12 cellular contexts compared by ENCODE assay signal in the genomic region with DNA sequence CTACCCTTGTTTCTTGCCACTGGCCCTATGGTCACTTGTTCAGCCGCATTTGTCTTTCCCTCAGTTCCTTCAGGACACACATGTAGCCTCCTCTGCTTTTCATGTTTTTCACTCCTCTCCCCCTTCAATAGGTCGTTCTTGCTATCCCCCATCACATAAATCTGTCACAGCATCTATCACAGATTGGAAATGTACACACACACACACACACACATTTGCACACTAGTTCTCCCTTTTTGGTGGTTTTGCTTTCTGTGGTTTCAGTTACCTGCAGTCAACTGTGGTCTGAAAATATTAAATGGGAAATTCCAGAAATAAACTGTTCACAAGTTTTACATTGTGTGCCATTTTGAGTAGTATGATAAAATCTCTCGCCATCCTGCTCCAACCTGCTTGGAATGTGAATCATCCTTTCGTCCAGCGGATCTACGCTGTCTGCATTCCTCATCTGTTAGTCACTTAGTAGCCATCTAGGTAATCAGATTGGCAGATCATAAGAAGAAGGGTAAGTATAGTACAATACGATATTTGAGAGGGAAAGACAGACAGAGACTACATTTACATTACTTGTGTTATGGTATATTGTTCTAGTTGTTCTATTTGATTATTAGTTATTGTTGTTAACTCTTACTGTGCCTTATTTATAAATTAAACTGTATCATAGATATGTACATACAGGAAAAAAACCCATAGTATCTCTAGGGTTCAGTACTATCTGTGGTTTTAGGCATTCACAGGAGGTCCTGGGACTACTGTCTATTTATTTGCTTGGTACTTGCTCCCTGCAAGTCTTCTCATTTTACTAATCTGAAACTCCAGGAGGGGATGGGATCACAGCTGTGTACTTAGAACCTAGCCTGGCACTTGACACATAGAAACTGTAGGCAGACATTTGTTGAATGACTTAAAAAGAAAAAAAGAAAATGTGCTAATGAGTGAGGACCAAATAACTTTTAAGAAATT.
A peak's percentile ranks its signal among the peaks of the same experiment; 100 is the strongest.
DNase-seq lines count a peak whose midpoint lies in the region; ATAC-seq and TF ChIP-seq lines count a peak whose summit lies in the region.
"Had no signal": no experiment of that assay in that cellular context is flagged by ENCODE, and none has a peak within 500 bp of the region (broad histone marks: within the 10 kb centered on the region; RNA-seq: fewer than 3 reads in every experiment).

No MANE protein-coding gene starts in this region.

- no peak for TF ChIP-seq POLR2A in body of pancreas (IDR thresholded peaks at IDR 0.05)

- H3K4me3 ChIP-seq in KMS-11 (IDR thresholded peaks at IDR 0.05; ENCODE audit: insufficient read depth, low read depth, low read length) (peak overlapping the region; percentile 45), mammary epithelial cell (replicated peaks in 1 of 3; ENCODE audit: insufficient read depth in 1 of 3, low read depth in 2 of 3, low read length in 3 of 3) (peak overlapping the region; percentile 15 to 41 (median 38)), body of pancreas (no peak overlapping the region)
- H3K4me3 ChIP-seq: upper lobe of left lung had no signal

- H2AFZ ChIP-seq in KMS-11 (ENCODE audit: low read depth) = no peak overlapping the region
- H2AFZ ChIP-seq in mammary epithelial cell (ENCODE audit: low read depth, low read length) = peak overlapping the region; percentile 54

- no peaks in the 10 kb centered on the region for H3K9me3 ChIP-seq in mammary epithelial cell (replicated peaks; ENCODE audit: insufficient read depth, low read length)
- no peaks in the 10 kb centered on the region for H3K9me3 ChIP-seq in body of pancreas
- H3K9me3 ChIP-seq: upper lobe of left lung had no signal

- DNase-seq in EH (ENCODE audit: low read depth) (peak; percentile 87), mammary epithelial cell (peak; percentile 99), non-pigmented ciliary epithelial cell (ENCODE audit: low read depth) (peak; percentile 76), body of pancreas (no peak), mesenteric fat pad (ENCODE audit: low spot score) (no peak)
- DNase-seq: activated naive CD8-positive, alpha-beta T cell treated with anti-CD3 and anti-CD28 coated beads, Interleukin-2, amount 50 U/mL, for 24 hours; DND-41; naive thymus-derived CD8-positive, alpha-beta T cell; upper lobe of left lung had no signal

- under 1% methylated on average over 7 of the region's 7 CpGs for WGBS in mammary epithelial cell (ENCODE audit: low coverage, missing lambda C conversion rate)
- 55 to 74% methylated on average over 7 of the region's 7 CpGs for WGBS in body of pancreas, 2 donors

- H4K20me1 ChIP-seq in KMS-11 (ENCODE audit: insufficient read depth) = no peaks in the 10 kb centered on the region
- H4K20me1 ChIP-seq in mammary epithelial cell (ENCODE audit: insufficient read depth, low read length) = no peaks in the 10 kb centered on the region

- CTCF ChIA-PET in mammary epithelial cell (lab: Charles Lee; ENCODE audit: low non-redundant PET) = no interaction called here

- H3K79me2 ChIP-seq in KMS-11 (ENCODE audit: insufficient read depth, low read depth) (no peaks in the 10 kb centered on the region), mammary epithelial cell (ENCODE audit: insufficient read depth, low read length) (no peaks in the 10 kb centered on the region)

- H3K4me1 ChIP-seq in KMS-11 (ENCODE audit: low read depth, poor library complexity, severe bottlenecking) = peaks cover 30% of the 10 kb centered on the region
- peaks cover 30% of the 10 kb centered on the region for H3K4me1 ChIP-seq in mammary epithelial cell (ENCODE audit: insufficient read depth, low read length)
- peaks cover 4% of the 10 kb centered on the region for H3K4me1 ChIP-seq in body of pancreas
- H3K4me1 ChIP-seq: upper lobe of left lung had no signal

- TSS peak; percentile 88 for BruUV-seq in mammary epithelial cell (replicated peaks; lab: Mats Ljungman, UMichigan)

- no peak for ATAC-seq in body of pancreas
- ATAC-seq in HG03521 (IDR thresholded peaks at IDR 0.05; ENCODE audit: unreplicated experiment) = no peak
- ATAC-seq in HG03095 (IDR thresholded peaks at IDR 0.05; ENCODE audit: unreplicated experiment) = no peak
- ATAC-seq: activated naive CD8-positive, alpha-beta T cell treated with anti-CD3 and anti-CD28 coated beads, Interleukin-2, amount 50 U/mL, for 24 hours; naive thymus-derived CD8-positive, alpha-beta T cell had no signal

- TF ChIP-seq CTCF in KMS-11 (conservative IDR thresholded peaks at IDR 0.05; ENCODE audit: low read depth, low read length) = no peak
- TF ChIP-seq CTCF in mammary epithelial cell (conservative IDR thresholded peaks at IDR 0.05 in 1 of 2, IDR thresholded peaks at IDR 0.05 in 1 of 2; ENCODE audit: extremely low read depth in 1 of 2, insufficient read depth in 1 of 2, low read depth in 1 of 2, low read length in 2 of 2) = no peak
- TF ChIP-seq CTCF in body of pancreas (IDR thresholded peaks at IDR 0.05) = no peak

- H3K9ac ChIP-seq in KMS-11 (no peak overlapping the region), mammary epithelial cell (ENCODE audit: insufficient read depth, low read length) (peak overlapping the region; percentile 55)

- H3K27me3 ChIP-seq in KMS-11 (ENCODE audit: insufficient read depth, low read depth) = no peaks in the 10 kb centered on the region
- H3K27me3 ChIP-seq in mammary epithelial cell (ENCODE audit: insufficient read depth, low read length) = no peaks in the 10 kb centered on the region
- no peaks in the 10 kb centered on the region for H3K27me3 ChIP-seq in body of pancreas
- H3K27me3 ChIP-seq: upper lobe of left lung had no signal

- dilution Hi-C loops in mammary epithelial cell (cut with HindIII; ENCODE audit: low sequenced_read_pairs) = no loop called here

- in situ Hi-C loops in mammary epithelial cell (cut with MboI; ENCODE audit: low sequenced_read_pairs in 2 of 2) = no loop called here

- H3K36me3 ChIP-seq in KMS-11 (ENCODE audit: insufficient read depth) = no peaks in the 10 kb centered on the region
- no peaks in the 10 kb centered on the region for H3K36me3 ChIP-seq in mammary epithelial cell (ENCODE audit: insufficient read depth, low read length)
- H3K36me3 ChIP-seq in body of pancreas (replicated peaks in 1 of 2; ENCODE audit: insufficient read depth in 1 of 2, low read depth in 2 of 2) = no peaks in the 10 kb centered on the region
- H3K36me3 ChIP-seq: upper lobe of left lung had no signal

- 0 out of 2 replicates have a peak overlapping the region, but pooled peaks have one; percentile 5 for H3K27ac ChIP-seq in KMS-11
- peak overlapping the region; percentile 68 for H3K27ac ChIP-seq in mammary epithelial cell (ENCODE audit: insufficient read depth, low read depth, low read length)
- H3K27ac ChIP-seq in body of pancreas = no peak overlapping the region
- H3K27ac ChIP-seq: upper lobe of left lung had no signal

- intact Hi-C loops in mammary epithelial cell (cut with micrococcal nuclease) = loop anchor here (1.0 to 2.0 kb wide), 2 partner anchors 83 to 143 kb away; partner anchors contain the start of gene EFEMP1
- intact Hi-C loops in body of pancreas (cut with DNase I) = no loop called here

- H3K4me2 ChIP-seq in KMS-11 (peak overlapping the region; percentile 23), mammary epithelial cell (ENCODE audit: insufficient read depth, low read depth, low read length) (peak overlapping the region; percentile 90)

Comparison
In these comparisons a context has a peak if more than half of its experiments do, and no peak if none do; other contexts are left out.
1. DNase-seq: peak in EH (single experiment), mammary epithelial cell (single experiment) and non-pigmented ciliary epithelial cell (single experiment); none in body of pancreas (0 of 4) and mesenteric fat pad (single experiment).
2. H3K27ac ChIP-seq: peak in KMS-11 (single experiment) and mammary epithelial cell (single experiment); none in body of pancreas (0 of 4).
3. H3K4me3 ChIP-seq: peak in KMS-11 (single experiment) and mammary epithelial cell (3 of 3); none in body of pancreas (0 of 2).